9 cellular contexts compared by ENCODE assay signal in the genomic region with DNA sequence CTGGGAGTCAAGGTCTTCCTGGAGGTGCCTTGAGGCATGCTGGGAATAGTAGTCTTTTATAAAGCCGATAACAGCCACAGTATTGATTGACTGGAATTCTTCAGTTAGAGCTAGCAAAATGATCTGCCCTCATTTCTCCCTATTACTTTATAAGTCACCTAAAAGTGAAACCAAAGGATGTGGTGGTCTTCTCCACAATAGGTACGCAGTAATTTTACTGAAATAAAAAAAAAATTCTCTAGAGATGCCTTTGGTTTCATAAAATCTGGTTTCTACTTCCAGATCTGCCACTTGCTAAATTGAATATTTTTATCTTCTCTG. TPM values are rescaled to one million over a fixed set of nuclear protein-coding genes. Genes with fewer than 3 reads are reported as not detected.
DNase-seq lines count a peak whose midpoint lies in the region; ATAC-seq, FAIRE-seq and TF ChIP-seq lines count a peak whose summit lies in the region.
"Had no signal": no experiment of that assay in that cellular context is flagged by ENCODE, and none has a peak within 500 bp of the region (broad histone marks: within the 10 kb centered on the region; RNA-seq: fewer than 3 reads in every experiment).

No MANE protein-coding gene starts in this region.

- in situ Hi-C loops in HepG2 (cut with HindIII; ENCODE audit: extremely low pct_ligation_motif_present, low pct_unique_long_range_greater_than_20kb) = no loop called here

- H3K36me3 ChIP-seq in adrenal gland (replicated peaks in 1 of 2) (no peaks in the 10 kb centered on the region), HepG2 (replicated peaks in 1 of 2; ENCODE audit: control insufficient read depth in 1 of 2, insufficient read depth in 2 of 2, low read length in 2 of 2) (peaks cover 0 to 8% of the 10 kb centered on the region in 2 experiments; a peak in 1 of 5 replicates), thymus (ENCODE audit: control insufficient read depth, insufficient read depth) (peaks cover 3% of the 10 kb centered on the region)

- peaks cover 5% of the 10 kb centered on the region for H3K9me3 Mint-ChIP-seq in activated T-cell treated with anti-CD3 and anti-CD28 coated beads, Interleukin-2, amount 50 U/mL, for 24 hours

- H3K27me3 Mint-ChIP-seq in activated T-cell treated with anti-CD3 and anti-CD28 coated beads, Interleukin-2, amount 50 U/mL, for 24 hours = no peaks in the 10 kb centered on the region

- H3K4me3 ChIP-seq in adrenal gland = peak overlapping the region in 2 of 4 donors; percentile 74 to 98
- peak overlapping the region in 1 of 3 experiments; percentile 94; a peak in 1 of 6 replicates for H3K4me3 ChIP-seq in HepG2 (replicated peaks in 1 of 3; ENCODE audit: insufficient read depth in 1 of 3, low read depth in 2 of 3, low read length in 3 of 3)
- H3K4me3 ChIP-seq in thymus (ENCODE audit: low read length) = peak overlapping the region; percentile 58

- ATAC-seq in HepG2 (no peak), HG03280 (IDR thresholded peaks at IDR 0.05; ENCODE audit: unreplicated experiment) (no peak)

- DNase-seq in activated T-cell treated with anti-CD3 and anti-CD28 coated beads, Interleukin-2, amount 50 U/mL, for 24 hours = no peak
- no peak for DNase-seq in activated T-cell treated with anti-CD3 and anti-CD28 coated beads, Interleukin-2, amount 50 U/mL, for 1 hour
- DNase-seq in adrenal gland (no peak), HepG2 (ENCODE audit: low spot score) (no peak), NCI-H524 (lab: John Stamatoyannopoulos, UW) (no peak)
- DNase-seq in stimulated activated CD4-positive, alpha-beta T cell treated with anti-CD3 and anti-CD28 coated beads, Interleukin-4, amount 100 ng/mL, for 1 hour = no peak

- BruUV-seq in HepG2 (replicated peaks; lab: Mats Ljungman, UMichigan) = no TSS peak

- H3K27me3 ChIP-seq in adrenal gland (no peaks in the 10 kb centered on the region), HepG2 (ENCODE audit: control insufficient read depth in 1 of 2, insufficient read depth in 2 of 2, low read length in 2 of 2) (no peaks in the 10 kb centered on the region), thymus (ENCODE audit: control insufficient read depth, insufficient read depth) (no peaks in the 10 kb centered on the region)

- H3K27ac ChIP-seq in adrenal gland (peak overlapping the region in 4 of 5 donors; percentile 94 to 99 (median 96)), HepG2 (ENCODE audit: extremely low read length, insufficient read depth, low read length) (peak overlapping the region; percentile 96), thymus (ENCODE audit: low read depth) (no peak overlapping the region)

- peaks cover 40% of the 10 kb centered on the region for H3K79me2 ChIP-seq in HepG2 (ENCODE audit: insufficient read depth, low read length)

- no peak for FAIRE-seq in HepG2 (lab: Jason Lieb, UNC)

- peak overlapping the region; percentile 90 for H3K4me2 ChIP-seq in HepG2 (ENCODE audit: low read depth, low read length)

- no peak for TF ChIP-seq EP300 in HepG2 (IDR thresholded peaks at IDR 0.05; ENCODE audit: low read depth in 2 of 2, low read length in 2 of 2)
- TF ChIP-seq EP300 in HepG2 (CRISPR knock-in tag; IDR thresholded peaks at IDR 0.05; ENCODE audit: borderline replicate concordance) = no peak

- H3K36me3 Mint-ChIP-seq in activated T-cell treated with anti-CD3 and anti-CD28 coated beads, Interleukin-2, amount 50 U/mL, for 24 hours (ENCODE audit: low read depth) = peaks cover 41% of the 10 kb centered on the region

- 4 to 8% (median 6%) methylated on average over 2 of the region's 2 CpGs for WGBS in adrenal gland, 4 donors
- 44% methylated on average over 2 of the region's 2 CpGs for WGBS in HepG2 (ENCODE audit: low lambda C conversion rate)
- 12% methylated on average over 2 of the region's 2 CpGs for WGBS in thymus

- POLR2A ChIA-PET in HepG2 (lab: Yijun Ruan, JAX) = interaction anchor here (1.3 kb wide), 2 partner anchors 51 to 107 kb away, joined by 3 to 4 read pairs; a partner anchor contains a TSS

- H3K4me1 Mint-ChIP-seq in activated T-cell treated with anti-CD3 and anti-CD28 coated beads, Interleukin-2, amount 50 U/mL, for 24 hours (ENCODE audit: low read depth) = peaks cover 30% of the 10 kb centered on the region

- peak overlapping the region; percentile 99 for H3K27ac Mint-ChIP-seq in activated T-cell treated with anti-CD3 and anti-CD28 coated beads, Interleukin-2, amount 50 U/mL, for 24 hours

- H2AFZ ChIP-seq in HepG2 (ENCODE audit: low read length) = no peak overlapping the region

- H3K4me3 Mint-ChIP-seq in activated T-cell treated with anti-CD3 and anti-CD28 coated beads, Interleukin-2, amount 50 U/mL, for 24 hours = peak overlapping the region; percentile 99

- H4K20me1 ChIP-seq in HepG2 (ENCODE audit: insufficient read depth, low read length) = no peaks in the 10 kb centered on the region; the same call in 1 of the 2 replicates

- TF ChIP-seq POLR2A in adrenal gland (IDR thresholded peaks at IDR 0.05) = no peak
- no peak for TF ChIP-seq POLR2A in HepG2 (IDR thresholded peaks at IDR 0.05; ENCODE audit: insufficient read depth in 1 of 2, low read depth in 2 of 2, low read length in 2 of 2)

- H3K4me1 ChIP-seq in adrenal gland (replicated peaks in 1 of 2) (peaks cover 4 to 9% of the 10 kb centered on the region in 2 donors), HepG2 (ENCODE audit: insufficient read depth, low read length) (peaks cover 24% of the 10 kb centered on the region), thymus (ENCODE audit: control insufficient read depth, insufficient read depth, low read length) (peaks cover 4% of the 10 kb centered on the region)

- no peak for TF ChIP-seq RAD21 in HepG2 (CRISPR knock-in tag; IDR thresholded peaks at IDR 0.05)

- intact Hi-C loops in adrenal gland (cut with DNase I) (no loop called here), HepG2 (cut with micrococcal nuclease; ENCODE audit: unreplicated experiment) (loop anchor here (5.0 kb wide), 1 partner anchor 879 kb away; a partner anchor contains a TSS)

- H3K9me3 ChIP-seq in adrenal gland (replicated peaks in 1 of 3) (no peaks in the 10 kb centered on the region), HepG2 (ENCODE audit: low read length) (peaks cover 12% of the 10 kb centered on the region), thymus (ENCODE audit: control insufficient read depth) (no peaks in the 10 kb centered on the region)

- TF ChIP-seq CTCF in adrenal gland (IDR thresholded peaks at IDR 0.05) (no peak), HepG2 (CRISPR knock-in tag; IDR thresholded peaks at IDR 0.05) (no peak)

- CTCF ChIA-PET in HepG2 (lab: Yijun Ruan, JAX; ENCODE audit: low intra/inter-chr PET ratio, low total read pairs) = no interaction called here

- no peak overlapping the region; the same call in 1 of the 2 replicates for H3K9ac ChIP-seq in HepG2 (ENCODE audit: insufficient read depth, low read depth, low read length)

RNA-seq across cellular contexts. Expression of a gene that starts 0.5 kb away (rescaled TPM):
- total RNA-seq in adrenal gland = 10 to 100 TPM in 6 of 8 donors, 1 to 10 TPM in 2; 8.2 to 13.7 (median 10.4) TPM
- 10 to 100 TPM in 1 of 3 donors, 1 to 10 TPM in 2; 2.9 to 12.7 (median 3.0) TPM for polyA plus RNA-seq in adrenal gland
- total RNA-seq in HepG2 (2016; rRNA removed; fragmentation: Illumina TruSeq; extraction: Trizol) = 44.6 and 50.9 TPM in 2 replicates
- total RNA-seq in HepG2 (2016; cell fraction: cytosol; rRNA removed; fragmentation: Illumina TruSeq; extraction: Trizol; ENCODE audit: low read depth) = 14.3 TPM in 2 replicates
- total RNA-seq in HepG2 (2016; cell fraction: insoluble cytoplasmic fraction; rRNA removed; fragmentation: Illumina TruSeq; extraction: Trizol) = 43.8 and 49.0 TPM in 2 replicates
- total RNA-seq in HepG2 (2016; cell fraction: membrane; rRNA removed; fragmentation: Illumina TruSeq; extraction: Trizol) = 24.9 and 31.6 TPM in 2 replicates
- total RNA-seq in HepG2 (2016; cell fraction: nucleus; rRNA removed; fragmentation: Illumina TruSeq; extraction: Trizol) = 44.8 and 50.7 TPM in 2 replicates
- polyA plus RNA-seq in HepG2 (2011; rRNA removed) = 20.9 and 38.1 TPM in 2 replicates
- 19.6 and 22.9 TPM in 2 replicates for polyA plus RNA-seq in HepG2 (2011; cell fraction: cytosol; rRNA removed)
- polyA plus RNA-seq in HepG2 (2011; cell fraction: nucleus; rRNA removed) = 7.1 and 8.4 TPM in 2 replicates
- polyA plus RNA-seq in HepG2 (2012) = 12.2 and 17.5 TPM in 2 replicates
- polyA plus RNA-seq in HepG2 (2016; cell fraction: cytosol; fragmentation: Illumina TruSeq; extraction: Trizol; ENCODE audit: low read depth) = 3.9 and 4.1 TPM in 2 replicates
- polyA plus RNA-seq in HepG2 (2016; cell fraction: insoluble cytoplasmic fraction; fragmentation: Illumina TruSeq; extraction: Trizol; ENCODE audit: low read depth) = 28.2 and 29.8 TPM in 2 replicates
- 11.7 and 13.0 TPM in 2 replicates for polyA plus RNA-seq in HepG2 (2016; cell fraction: membrane; fragmentation: Illumina TruSeq; extraction: Trizol; ENCODE audit: low read depth)
- polyA plus RNA-seq in HepG2 (2016; cell fraction: nucleus; fragmentation: Illumina TruSeq; extraction: Trizol; ENCODE audit: insufficient read depth, low read depth) = 44.5 and 45.2 TPM in 2 replicates
- polyA minus RNA-seq in HepG2 (2011; rRNA and poly(A)+ RNA removed; ENCODE audit: low replicate concordance) = 112 and 221 TPM in 2 replicates
- 28.3 and 30.2 TPM in 2 replicates for polyA minus RNA-seq in HepG2 (2011; cell fraction: cytosol; rRNA and poly(A)+ RNA removed)
- 15.7 and 18.4 TPM in 2 replicates for polyA minus RNA-seq in HepG2 (2011; cell fraction: nucleus; rRNA and poly(A)+ RNA removed)
- 9.4 TPM for polyA plus RNA-seq in thymus

RNA-seq across cellular contexts. Expression of a gene that starts 51.0 kb away (rescaled TPM):
- 10 to 100 TPM; 24.8 to 59.5 (median 38.9) TPM for total RNA-seq in adrenal gland
- 10 to 100 TPM; 22.2 to 55.2 (median 23.1) TPM for polyA plus RNA-seq in adrenal gland
- 19.0 and 21.1 TPM in 2 replicates for total RNA-seq in HepG2 (2016; rRNA removed; fragmentation: Illumina TruSeq; extraction: Trizol)
- 7.5 and 9.3 TPM in 2 replicates for total RNA-seq in HepG2 (2016; cell fraction: cytosol; rRNA removed; fragmentation: Illumina TruSeq; extraction: Trizol; ENCODE audit: low read depth)
- 18.1 and 18.6 TPM in 2 replicates for total RNA-seq in HepG2 (2016; cell fraction: insoluble cytoplasmic fraction; rRNA removed; fragmentation: Illumina TruSeq; extraction: Trizol)
- total RNA-seq in HepG2 (2016; cell fraction: membrane; rRNA removed; fragmentation: Illumina TruSeq; extraction: Trizol) = 16.3 and 17.7 TPM in 2 replicates
- total RNA-seq in HepG2 (2016; cell fraction: nucleus; rRNA removed; fragmentation: Illumina TruSeq; extraction: Trizol) = 17.0 and 19.0 TPM in 2 replicates
- 30.8 and 31.9 TPM in 2 replicates for polyA plus RNA-seq in HepG2 (2011; rRNA removed)
- 23.5 and 33.7 TPM in 2 replicates for polyA plus RNA-seq in HepG2 (2011; cell fraction: cytosol; rRNA removed)
- 13.9 and 16.7 TPM in 2 replicates for polyA plus RNA-seq in HepG2 (2011; cell fraction: nucleus; rRNA removed)
- 13.4 and 20.3 TPM in 2 replicates for polyA plus RNA-seq in HepG2 (2012)
- 7.9 and 13.0 TPM in 2 replicates for polyA plus RNA-seq in HepG2 (2016; cell fraction: cytosol; fragmentation: Illumina TruSeq; extraction: Trizol; ENCODE audit: low read depth)
- 20.3 and 20.4 TPM in 2 replicates for polyA plus RNA-seq in HepG2 (2016; cell fraction: insoluble cytoplasmic fraction; fragmentation: Illumina TruSeq; extraction: Trizol; ENCODE audit: low read depth)
- polyA plus RNA-seq in HepG2 (2016; cell fraction: membrane; fragmentation: Illumina TruSeq; extraction: Trizol; ENCODE audit: low read depth) = 14.9 and 17.0 TPM in 2 replicates
- 24.4 and 26.4 TPM in 2 replicates for polyA plus RNA-seq in HepG2 (2016; cell fraction: nucleus; fragmentation: Illumina TruSeq; extraction: Trizol; ENCODE audit: insufficient read depth, low read depth)
- polyA minus RNA-seq in HepG2 (2011; rRNA and poly(A)+ RNA removed; ENCODE audit: low replicate concordance) = 26.9 and 28.2 TPM in 2 replicates
- 9.4 and 12.6 TPM in 2 replicates for polyA minus RNA-seq in HepG2 (2011; cell fraction: cytosol; rRNA and poly(A)+ RNA removed)
- polyA minus RNA-seq in HepG2 (2011; cell fraction: nucleus; rRNA and poly(A)+ RNA removed) = 10.3 and 15.3 TPM in 2 replicates
- polyA plus RNA-seq in thymus = 29.6 TPM

RNA-seq across cellular contexts. Expression of a gene that starts 55.4 kb away (rescaled TPM):
- 1 to 10 TPM in 1 of 8 donors, under 1 TPM in 1, not detected in 6; 0.19 to 1.5 TPM for total RNA-seq in adrenal gland
- polyA plus RNA-seq in adrenal gland = under 1 TPM in 2 of 3 donors, not detected in 1; 0.03 to 0.11 TPM
- total RNA-seq in HepG2 (2016; rRNA removed; fragmentation: Illumina TruSeq; extraction: Trizol) = 31.1 and 45.6 TPM in 2 replicates
- total RNA-seq in HepG2 (2016; cell fraction: cytosol; rRNA removed; fragmentation: Illumina TruSeq; extraction: Trizol; ENCODE audit: low read depth) = 6.5 and 7.5 TPM in 2 replicates
- 32.5 and 46.6 TPM in 2 replicates for total RNA-seq in HepG2 (2016; cell fraction: insoluble cytoplasmic fraction; rRNA removed; fragmentation: Illumina TruSeq; extraction: Trizol)
- total RNA-seq in HepG2 (2016; cell fraction: membrane; rRNA removed; fragmentation: Illumina TruSeq; extraction: Trizol) = 19.8 and 20.1 TPM in 2 replicates
- 40.7 and 43.4 TPM in 2 replicates for total RNA-seq in HepG2 (2016; cell fraction: nucleus; rRNA removed; fragmentation: Illumina TruSeq; extraction: Trizol)
- 13.5 and 16.3 TPM in 2 replicates for polyA plus RNA-seq in HepG2 (2011; rRNA removed)
- 11.0 and 14.6 TPM in 2 replicates for polyA plus RNA-seq in HepG2 (2011; cell fraction: cytosol; rRNA removed)
- 6.9 and 7.0 TPM in 2 replicates for polyA plus RNA-seq in HepG2 (2011; cell fraction: nucleus; rRNA removed)
- polyA plus RNA-seq in HepG2 (2012) = 8.0 and 13.8 TPM in 2 replicates
- polyA plus RNA-seq in HepG2 (2016; cell fraction: cytosol; fragmentation: Illumina TruSeq; extraction: Trizol; ENCODE audit: low read depth) = 4.3 and 4.9 TPM in 2 replicates
- polyA plus RNA-seq in HepG2 (2016; cell fraction: insoluble cytoplasmic fraction; fragmentation: Illumina TruSeq; extraction: Trizol; ENCODE audit: low read depth) = 27.2 and 29.7 TPM in 2 replicates
- 9.8 and 10.5 TPM in 2 replicates for polyA plus RNA-seq in HepG2 (2016; cell fraction: membrane; fragmentation: Illumina TruSeq; extraction: Trizol; ENCODE audit: low read depth)
- 59.0 and 63.1 TPM in 2 replicates for polyA plus RNA-seq in HepG2 (2016; cell fraction: nucleus; fragmentation: Illumina TruSeq; extraction: Trizol; ENCODE audit: insufficient read depth, low read depth)
- 20.1 TPM in 1 of 2 replicates, not detected in the other for polyA minus RNA-seq in HepG2 (2011; rRNA and poly(A)+ RNA removed; ENCODE audit: low replicate concordance)
- polyA minus RNA-seq in HepG2 (2011; cell fraction: cytosol; rRNA and poly(A)+ RNA removed) = 7.8 and 8.1 TPM in 2 replicates
- polyA minus RNA-seq in HepG2 (2011; cell fraction: nucleus; rRNA and poly(A)+ RNA removed) = 13.6 and 13.8 TPM in 2 replicates
- 0.18 TPM for polyA plus RNA-seq in thymus
- total RNA-seq: posterior vena cava had no signal
